11 cellular contexts compared by ENCODE assay signal in genomic region chr2:163732718-163733117, GRCh38. TPM values are rescaled to one million over a fixed set of nuclear protein-coding genes. Genes with fewer than 3 reads are reported as not detected.
DNase-seq lines count a peak whose midpoint lies in the region; ATAC-seq and TF ChIP-seq lines count a peak whose summit lies in the region.
"Had no signal": no experiment of that assay in that cellular context is flagged by ENCODE, and none has a peak within 500 bp of the region (broad histone marks: within the 10 kb centered on the region; RNA-seq: fewer than 3 reads in every experiment).

No MANE protein-coding gene starts in this region.

- no peak overlapping the region for H3K27ac Mint-ChIP-seq in CD14-positive monocyte
- H3K27ac Mint-ChIP-seq in activated T-cell treated with anti-CD3 and anti-CD28 coated beads, Interleukin-2, amount 50 U/mL, for 72 hours: no peak overlapping the region
- H3K27ac Mint-ChIP-seq: activated T-helper 17 cell treated with anti-CD3 and anti-CD28 coated beads, Interleukin-2, amount 50 U/mL, for 72 hours had no signal

- intact Hi-C loops in stomach (cut with DNase I; ENCODE audit: low total_unique reads): no loop called here
- intact Hi-C loops in CD14-positive monocyte (cut with micrococcal nuclease): no loop called here

- peaks cover 40 to 59% (median 51%) of the 10 kb centered on the region in 3 donors for H3K27me3 Mint-ChIP-seq in CD14-positive monocyte (ENCODE audit: low read depth in 3 of 3)
- H3K27me3 Mint-ChIP-seq in activated T-cell treated with anti-CD3 and anti-CD28 coated beads, Interleukin-2, amount 50 U/mL, for 72 hours (ENCODE audit: low read depth): peaks cover 29% of the 10 kb centered on the region

- WGBS in stomach, 5 donors: 29 to 51% (median 33%) methylated on average over 4 of the region's 4 CpGs

- no peak for TF ChIP-seq EP300 in stomach (IDR thresholded peaks at IDR 0.05)

- TF ChIP-seq CTCF in astrocyte of the cerebellum (IDR thresholded peaks at IDR 0.05; ENCODE audit: low read depth, low read length, missing control alignments) (no peak), stomach (IDR thresholded peaks at IDR 0.05) (no peak), CD14-positive monocyte (IDR thresholded peaks at IDR 0.05) (no peak)

- no peak for ATAC-seq in activated T-cell treated with anti-CD3 and anti-CD28 coated beads, Interleukin-2, amount 50 U/mL, for 72 hours (replicated peaks in 1 of 2)
- ATAC-seq: activated T-helper 17 cell treated with anti-CD3 and anti-CD28 coated beads, Interleukin-2, amount 50 U/mL, for 72 hours; esophagus mucosa had no signal

- in situ Hi-C loops in astrocyte of the cerebellum (cut with HindIII; ENCODE audit: low sequenced_read_pairs): no loop called here

- H3K4me1 ChIP-seq in stomach: peaks cover 0 to 20% (median 10%) of the 10 kb centered on the region in 4 donors

- peak overlapping the region in 4 of 5 donors; percentile 50 to 90 (median 73) for H3K27ac ChIP-seq in stomach

- H3K4me1 Mint-ChIP-seq in CD14-positive monocyte: peaks cover 4% of the 10 kb centered on the region
- peaks cover 4% of the 10 kb centered on the region for H3K4me1 Mint-ChIP-seq in activated T-cell treated with anti-CD3 and anti-CD28 coated beads, Interleukin-2, amount 50 U/mL, for 72 hours (ENCODE audit: low read depth)
- H3K4me1 Mint-ChIP-seq: activated T-helper 17 cell treated with anti-CD3 and anti-CD28 coated beads, Interleukin-2, amount 50 U/mL, for 72 hours had no signal

- peaks cover 0 to 2% of the 10 kb centered on the region in 2 donors for H3K36me3 Mint-ChIP-seq in CD14-positive monocyte
- peaks cover 0 to 5% of the 10 kb centered on the region in 2 donors for H3K36me3 Mint-ChIP-seq in activated T-cell treated with anti-CD3 and anti-CD28 coated beads, Interleukin-2, amount 50 U/mL, for 72 hours (ENCODE audit: insufficient read depth in 2 of 2)

- peaks cover 0 to 10% (median 10%) of the 10 kb centered on the region in 3 donors for H3K27me3 ChIP-seq in stomach

- peaks cover 0 to 9% (median 3%) of the 10 kb centered on the region in 7 donors for H3K9me3 Mint-ChIP-seq in CD14-positive monocyte
- H3K9me3 Mint-ChIP-seq in activated T-cell treated with anti-CD3 and anti-CD28 coated beads, Interleukin-2, amount 50 U/mL, for 72 hours: peaks cover 2 to 3% of the 10 kb centered on the region in 2 donors

- H3K4me3 ChIP-seq in astrocyte of the cerebellum (ENCODE audit: low read depth, low read length) (peak overlapping the region; percentile 76), stomach (peak overlapping the region in 3 of 4 donors; percentile 5 to 65 (median 55))

- H3K9me3 ChIP-seq in stomach: no peaks in the 10 kb centered on the region

- no peak for TF ChIP-seq POLR2A in stomach (IDR thresholded peaks at IDR 0.05)

- H3K4me3 Mint-ChIP-seq in CD14-positive monocyte: peak overlapping the region in 1 of 2 donors; percentile 2
- no peak overlapping the region for H3K4me3 Mint-ChIP-seq in activated T-cell treated with anti-CD3 and anti-CD28 coated beads, Interleukin-2, amount 50 U/mL, for 72 hours
- H3K4me3 Mint-ChIP-seq: activated T-helper 17 cell treated with anti-CD3 and anti-CD28 coated beads, Interleukin-2, amount 50 U/mL, for 72 hours had no signal

- no peaks in the 10 kb centered on the region for H3K36me3 ChIP-seq in stomach

- DNase-seq in HS-5 (ENCODE audit: low read depth): peak; percentile 16
- no peak for DNase-seq in astrocyte of the cerebellum (ENCODE audit: low read depth)
- DNase-seq in kidney tubule cell (ENCODE audit: low spot score): peak; percentile 11
- no peak for DNase-seq in stomach
- no peak for DNase-seq in epidermal melanocyte (ENCODE audit: insufficient read length, low spot score)
- no peak for DNase-seq in activated T-cell treated with anti-CD3 and anti-CD28 coated beads for 4 hours
- no peak for DNase-seq in CD14-positive monocyte (ENCODE audit: low spot score)
- no peak for DNase-seq in activated T-cell treated with anti-CD3 and anti-CD28 coated beads, Interleukin-2, amount 50 U/mL, for 72 hours
- DNase-seq: NCI-H446 treated with DMSO at 0.1 percent for 48 hours had no signal

RNA-seq across cellular contexts. Expression of gene FIGN, which starts 3.1 kb away (rescaled TPM):
- total RNA-seq in stomach: 1 to 10 TPM; 1.2 to 8.9 (median 4.1) TPM
- polyA plus RNA-seq in stomach (1 to 10 TPM in 1 of 3 donors, under 1 TPM in 2; 0.33 to 1.2 (median 0.92) TPM), CD14-positive monocyte (not detected)
- not detected for total RNA-seq in activated T-cell treated with anti-CD3 and anti-CD28 coated beads, Interleukin-2, amount 50 U/mL, for 72 hours
- total RNA-seq: activated T-helper 17 cell treated with anti-CD3 and anti-CD28 coated beads, Interleukin-2, amount 50 U/mL, for 72 hours had no signal

Comparison
In these comparisons a context has a peak if more than half of its experiments do, and no peak if none do; other contexts are left out.
1. DNase-seq: peak in HS-5 (single experiment) and kidney tubule cell (single experiment); none in astrocyte of the cerebellum (single experiment), stomach (single experiment), epidermal melanocyte (single experiment), activated T-cell treated with anti-CD3 and anti-CD28 coated beads for 4 hours (single experiment), CD14-positive monocyte (single experiment) and activated T-cell treated with anti-CD3 and anti-CD28 coated beads, Interleukin-2, amount 50 U/mL, for 72 hours (0 of 2).